ENCODE assay signal across 28 cellular contexts in the genomic region with DNA sequence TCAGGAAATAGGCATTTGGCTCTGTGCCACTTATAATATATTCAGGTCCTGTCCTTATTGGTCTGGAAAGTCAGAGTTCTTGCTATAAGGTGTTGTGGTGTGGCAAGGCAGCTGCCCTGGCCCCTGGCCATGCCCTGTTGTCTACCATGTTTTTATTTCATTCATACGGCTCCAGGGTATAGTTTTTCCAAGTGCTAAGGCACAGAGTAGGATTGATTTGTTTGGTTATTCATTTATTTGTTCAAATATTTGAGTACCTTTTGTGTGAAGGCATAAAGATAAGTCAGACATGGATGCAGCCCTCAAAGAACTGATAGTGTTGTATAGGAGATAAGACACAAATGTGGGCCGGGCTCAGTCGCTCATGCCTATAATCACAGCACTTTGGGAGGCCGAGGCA. TPM values are rescaled to one million over a fixed set of nuclear protein-coding genes. Genes with fewer than 3 reads are reported as not detected.
A peak's percentile ranks its signal among the peaks of the same experiment; 100 is the strongest.
DNase-seq lines count a peak whose midpoint lies in the region; ATAC-seq lines count a peak whose summit lies in the region.
"Had no signal": no experiment of that assay in that cellular context is flagged by ENCODE, and none has a peak within 500 bp of the region (broad histone marks: within the 10 kb centered on the region; RNA-seq: fewer than 3 reads in every experiment).

No MANE protein-coding gene starts in this region.

- intact Hi-C loops in sciatic nerve (cut with DNase I), result no loop called here
- intact Hi-C loops in head of caudate nucleus (cut with DNase I), result no loop called here

- DNase-seq in NCI-H2029 treated with DMSO at 0.1 percent for 48 hours (lab: John Stamatoyannopoulos, UW) (peak; percentile 89), NCI-H2029 (lab: John Stamatoyannopoulos, UW) (no peak), NCI-H146 (lab: John Stamatoyannopoulos, UW) (peak; percentile 85), RPMI8226 (peak; percentile 15), sciatic nerve (ENCODE audit: low spot score) (peak; percentile 12), HPDE6-E6E7 (ENCODE audit: extremely low spot score) (no peak), head of caudate nucleus (no peak), amniotic stem cell (lab: John Stamatoyannopoulos, UW) (no peak)
- DNase-seq: activated CD4-positive, alpha-beta T cell treated with anti-CD3 and anti-CD28 coated beads for 4 hours; activated CD8-positive, alpha-beta memory T cell treated with anti-CD3 and anti-CD28 coated beads for 24 hours; activated T-cell treated with anti-CD3 and anti-CD28 coated beads for 4 hours; anterior cingulate cortex; CD4-positive, alpha-beta T cell; foreskin melanocyte; GDM1; kidney; left ventricle myocardium superior; mesendoderm; NCI-H2171 treated with DMSO at 0.1 percent for 48 hours; NCI-H526; Peyer's patch; right lobe of liver; SIG-M5; stimulated activated CD4-positive, alpha-beta T cell treated with anti-CD3 and anti-CD28 coated beads, Interleukin-12 subunit alpha, Interleukin-12 subunit beta, amount 100 ng/mL, for 4 hours; stimulated activated CD4-positive, alpha-beta T cell treated with anti-CD3 and anti-CD28 coated beads, Interleukin-4, amount 100 ng/mL, for 1 hour; WERI-Rb-1 had no signal

- no peak for ATAC-seq in sciatic nerve
- ATAC-seq: left ventricle myocardium superior had no signal

RNA-seq across cellular contexts. Expression of a gene that starts 10.1 kb away (rescaled TPM):
- 0.04 TPM for total RNA-seq in sciatic nerve
- total RNA-seq: bronchial epithelial cell; CD4-positive, alpha-beta T cell; left ventricle myocardium superior; posterior vena cava; right lobe of liver had no signal

Comparison
In these comparisons a context has a peak if more than half of its experiments do, and no peak if none do; other contexts are left out.
1. DNase-seq: peak in NCI-H2029 treated with DMSO at 0.1 percent for 48 hours (single experiment), NCI-H146 (single experiment), RPMI8226 (single experiment) and sciatic nerve (single experiment); none in NCI-H2029 (single experiment), HPDE6-E6E7 (single experiment), head of caudate nucleus (0 of 42) and amniotic stem cell (single experiment).